35 cellular contexts compared by ENCODE assay signal in the genomic region with DNA sequence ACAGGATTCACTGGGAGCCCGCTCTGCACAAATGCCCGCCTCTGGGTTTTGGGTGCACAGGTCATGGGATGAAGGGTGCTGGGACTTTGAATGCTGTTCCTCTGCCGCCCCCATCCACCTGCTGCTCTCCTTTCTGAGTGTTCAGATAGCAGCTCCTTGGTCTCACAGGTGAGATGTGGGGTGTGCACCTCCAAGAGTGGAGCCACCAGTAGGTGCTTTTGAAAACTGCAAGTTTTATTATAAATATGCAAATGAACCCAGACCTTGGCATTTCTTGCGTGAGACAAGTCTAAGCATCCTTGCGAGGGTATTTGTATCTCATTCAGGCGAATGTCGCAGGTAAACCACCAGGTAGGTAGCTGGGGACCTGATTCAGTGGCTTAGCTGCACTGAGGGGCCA.
"Had no signal": no experiment of that assay in that cellular context is flagged by ENCODE, and none has a peak within 500 bp of the region (broad histone marks: within the 10 kb centered on the region; RNA-seq: fewer than 3 reads in every experiment).

No MANE protein-coding gene starts in this region.

- ATAC-seq: activated T-helper 17 cell treated with anti-CD3 and anti-CD28 coated beads, Interleukin-2, amount 50 U/mL, for 72 hours; Right ventricle myocardium inferior; SK-N-SH treated with all-trans-retinoic acid at 6 μM for 48 hours had no signal

- H3K27ac Mint-ChIP-seq: activated B cell treated with CpG ODN at 0.5 μM for 24 hours; activated CD4-positive, alpha-beta memory T cell treated with anti-CD3 and anti-CD28 coated beads for 36 hours; activated naive CD8-positive, alpha-beta T cell treated with anti-CD3 and anti-CD28 coated beads for 36 hours; activated T-helper 17 cell treated with anti-CD3 and anti-CD28 coated beads, Interleukin-2, amount 50 U/mL, for 72 hours had no signal

- H3K4me3 ChIP-seq: PC-9 had no signal

- H3K27ac ChIP-seq: brain microvascular endothelial cell, PC-9, RWPE1, VCaP had no signal

- H3K36me3 ChIP-seq: brain microvascular endothelial cell had no signal

- H3K4me3 Mint-ChIP-seq: activated B cell treated with CpG ODN at 0.5 μM for 24 hours; activated CD4-positive, alpha-beta memory T cell treated with anti-CD3 and anti-CD28 coated beads for 36 hours; activated naive CD8-positive, alpha-beta T cell treated with anti-CD3 and anti-CD28 coated beads for 36 hours; activated T-helper 17 cell treated with anti-CD3 and anti-CD28 coated beads, Interleukin-2, amount 50 U/mL, for 72 hours; central memory CD8-positive, alpha-beta T cell had no signal

- H3K27me3 ChIP-seq: brain microvascular endothelial cell had no signal

- DNase-seq: activated B cell treated with CpG ODN at 0.5 μM for 24 hours; activated CD4-positive, alpha-beta memory T cell treated with anti-CD3 and anti-CD28 coated beads for 36 hours; activated CD4-positive, alpha-beta T cell treated with anti-CD3 and anti-CD28 coated beads for 4 hours; activated CD4-positive, alpha-beta T cell treated with anti-CD3 and anti-CD28 coated beads, Interleukin-2, amount 50 U/mL, for 1 hour; activated CD4-positive, CD25-positive, alpha-beta regulatory T cell treated with anti-CD3 and anti-CD28 coated beads, Interleukin-2, amount 50 U/mL, for 72 hours; activated CD8-positive, alpha-beta memory T cell treated with anti-CD3 and anti-CD28 coated beads, Interleukin-2, amount 50 U/mL, for 4 hours; activated effector memory CD4-positive, alpha-beta T cell treated with anti-CD3 and anti-CD28 coated beads, Interleukin-2, amount 50 U/mL, for 16 hours; activated naive CD4-positive, alpha-beta T cell; activated naive CD4-positive, alpha-beta T cell treated with anti-CD3 and anti-CD28 coated beads, Interleukin-2, amount 50 U/mL, for 16 hours; activated naive CD8-positive, alpha-beta T cell treated with anti-CD3 and anti-CD28 coated beads for 36 hours; activated T-cell treated with anti-CD3 and anti-CD28 coated beads for 4 hours; amniotic stem cell; aorta; brain microvascular endothelial cell; KBM-7; NCI-H1105; NCI-H1436; NCI-H1694; NCI-H1930; NCI-H2081 treated with DMSO at 0.1 percent for 48 hours; NCI-H510A; NCI-H526; NCI-H748 treated with DMSO at 0.1 percent for 48 hours; NK-92 treated with Interleukin-12 subunit alpha and Interleukin-12 subunit beta, amount 100 ng/mL, for 24 hours; PC-9; SIG-M5; T-helper 1 cell; T-helper 2 cell; T-helper 9 cell had no signal

- H3K4me1 Mint-ChIP-seq: activated B cell treated with CpG ODN at 0.5 μM for 24 hours; activated naive CD8-positive, alpha-beta T cell treated with anti-CD3 and anti-CD28 coated beads for 36 hours had no signal

- H2AFZ ChIP-seq: PC-9 had no signal

- H3K4me2 ChIP-seq: PC-9 had no signal

- H3K27me3 Mint-ChIP-seq: activated B cell treated with CpG ODN at 0.5 μM for 24 hours; activated CD4-positive, alpha-beta memory T cell treated with anti-CD3 and anti-CD28 coated beads for 36 hours; activated naive CD8-positive, alpha-beta T cell treated with anti-CD3 and anti-CD28 coated beads for 36 hours; activated T-helper 17 cell treated with anti-CD3 and anti-CD28 coated beads, Interleukin-2, amount 50 U/mL, for 72 hours; central memory CD8-positive, alpha-beta T cell had no signal
